ENCODE assay signal across 15 cellular contexts in the genomic region with DNA sequence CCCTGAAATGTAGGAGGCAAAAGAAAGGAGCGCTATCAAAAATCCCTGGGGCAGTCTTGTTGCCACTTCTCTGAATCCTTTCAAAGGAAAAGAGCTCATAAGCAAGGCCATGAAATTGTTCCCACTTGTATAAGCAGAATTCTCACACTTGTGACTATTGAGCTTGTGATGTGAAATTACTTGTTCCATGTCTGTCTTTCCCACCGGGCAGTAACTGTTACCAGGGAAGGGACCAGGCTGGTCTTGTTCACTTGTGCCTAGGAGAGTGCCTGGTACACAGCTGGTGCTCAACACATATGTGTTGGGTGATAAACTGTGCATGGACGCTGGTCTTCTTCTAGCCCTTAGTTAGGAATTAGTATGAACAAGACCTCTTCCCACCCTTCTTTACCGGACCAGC.
DNase-seq lines count a peak whose midpoint lies in the region; TF ChIP-seq lines count a peak whose summit lies in the region.
"Had no signal": no experiment of that assay in that cellular context is flagged by ENCODE, and none has a peak within 500 bp of the region (broad histone marks: within the 10 kb centered on the region; RNA-seq: fewer than 3 reads in every experiment).

No MANE protein-coding gene starts in this region.

- H3K4me3 ChIP-seq in osteoblast (ENCODE audit: insufficient read depth, low read length) (no peak overlapping the region), tibial artery (no peak overlapping the region)

- H4K20me1 ChIP-seq in osteoblast (ENCODE audit: insufficient read depth, low read length): no peaks in the 10 kb centered on the region

- H3K27me3 ChIP-seq in osteoblast (ENCODE audit: insufficient read depth, low read length): no peaks in the 10 kb centered on the region
- H3K27me3 ChIP-seq in tibial artery: no peaks in the 10 kb centered on the region

- H3K79me2 ChIP-seq in osteoblast (ENCODE audit: insufficient read depth, low read length): no peaks in the 10 kb centered on the region

- WGBS in adipose tissue, 3 donors: 47 to 83% (median 64%) methylated on average over 4 of the region's 4 CpGs

- intact Hi-C loops in tibial artery (cut with DNase I; ENCODE audit: low total_unique reads): no loop called here

- peak overlapping the region; percentile 48 for H3K27ac ChIP-seq in adipose tissue (ENCODE audit: low read depth, low read length)
- peak overlapping the region; percentile 97 for H3K27ac ChIP-seq in osteoblast (ENCODE audit: low read depth, low read length)
- peak overlapping the region; percentile 73 to 74 for H3K27ac ChIP-seq in tibial artery
- H3K27ac ChIP-seq: KMS-11 had no signal

- DNase-seq in fibroblast of gingiva (ENCODE audit: low read depth) (peak; percentile 22), osteoblast (ENCODE audit: insufficient read length, low spot score, missing footprints) (peak; percentile 57), tibial artery (no peak), middle frontal gyrus (ENCODE audit: extremely low spot score, low spot score) (no peak), NCI-H1694 (lab: John Stamatoyannopoulos, UW) (no peak), GF-D8 (lab: John Stamatoyannopoulos, UW) (no peak), hepatic stellate cell (ENCODE audit: low spot score) (no peak)
- DNase-seq: CD4-positive, CD25-positive, alpha-beta regulatory T cell; NCI-H748 treated with DMSO at 0.1 percent for 48 hours; posterior cingulate gyrus; SHP77 treated with DMSO at 0.1 percent for 48 hours; stimulated activated CD4-positive, alpha-beta T cell treated with anti-CD3 and anti-CD28 coated beads, Interleukin-4, amount 100 ng/mL, for 24 hours; stimulated activated naive B cell treated with anti-CD40 and anti-IgM and Interleukin-4, amounts not matched to agents 10 μg/mL and 1 μg/mL and 100 μg/mL, for 72 hours had no signal

- TF ChIP-seq CTCF in osteoblast (IDR thresholded peaks at IDR 0.05; ENCODE audit: extremely low read depth, low read depth, low read length) (no peak), tibial artery (IDR thresholded peaks at IDR 0.05) (no peak)

- H3K36me3 ChIP-seq in osteoblast (ENCODE audit: insufficient read depth, low read length): no peaks in the 10 kb centered on the region
- H3K36me3 ChIP-seq in tibial artery: no peaks in the 10 kb centered on the region

- H3K4me1 ChIP-seq in osteoblast (ENCODE audit: insufficient read depth, low read length) (peaks cover 21% of the 10 kb centered on the region), tibial artery (peaks cover 3 to 23% (median 18%) of the 10 kb centered on the region in 4 donors)

- H2AFZ ChIP-seq in osteoblast (ENCODE audit: low read length): peak overlapping the region; percentile 43

- H3K4me2 ChIP-seq in osteoblast (ENCODE audit: insufficient read depth, low read length): peak overlapping the region; percentile 21
- H3K4me2 ChIP-seq: KMS-11 had no signal

- H3K9me3 ChIP-seq in osteoblast (ENCODE audit: low read depth, low read length) (no peaks in the 10 kb centered on the region), tibial artery (no peaks in the 10 kb centered on the region)

Comparison
In these comparisons a context has a peak if more than half of its experiments do, and no peak if none do; other contexts are left out.
1. DNase-seq: peak in fibroblast of gingiva (single experiment) and osteoblast (single experiment); none in tibial artery (0 of 2), middle frontal gyrus (single experiment), NCI-H1694 (single experiment), GF-D8 (single experiment) and hepatic stellate cell (single experiment).
2. Peak in every context shown above with its lines, with median percentiles within 50 percentile points of each other: H3K27ac ChIP-seq.